30 cellular contexts compared by ENCODE assay signal in the genomic region with DNA sequence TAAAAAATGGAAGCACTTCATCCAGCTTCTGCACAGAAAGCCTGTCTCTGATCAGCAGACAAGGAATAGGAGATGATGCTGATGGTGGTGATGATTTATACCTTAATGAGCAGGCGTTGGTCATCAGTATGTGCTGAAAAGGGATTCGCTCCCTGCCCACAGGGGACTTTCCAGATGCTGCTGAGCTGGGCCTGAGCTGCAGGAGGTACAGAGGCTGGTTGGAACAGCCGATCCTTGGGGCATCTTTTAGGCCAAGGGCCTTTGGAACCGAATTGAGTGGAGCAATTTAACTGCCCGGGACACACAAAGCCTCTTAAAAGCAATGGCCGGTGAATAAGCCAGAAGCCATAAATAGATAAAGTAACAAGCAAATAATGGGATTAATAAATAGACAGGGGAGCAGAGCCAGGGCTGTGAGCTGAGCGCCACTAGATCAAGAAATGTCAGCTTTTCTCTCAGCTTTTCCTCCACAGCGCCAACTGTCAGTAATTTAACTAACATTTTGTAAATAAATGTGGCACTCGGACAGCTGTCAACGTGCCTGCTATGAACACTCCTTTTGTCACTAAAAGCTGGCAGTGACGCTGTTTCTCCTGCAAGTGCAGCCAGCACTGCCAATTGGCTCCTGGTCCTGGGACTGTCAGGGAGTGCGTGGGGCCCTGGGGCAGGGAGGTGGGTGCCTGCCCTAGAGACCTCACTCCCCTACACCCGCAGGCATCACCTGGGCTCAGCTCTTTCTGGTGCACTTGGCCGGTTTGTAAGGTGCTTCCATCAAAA.
DNase-seq lines count a peak whose midpoint lies in the region; ATAC-seq and TF ChIP-seq lines count a peak whose summit lies in the region.
"Had no signal": no experiment of that assay in that cellular context is flagged by ENCODE, and none has a peak within 500 bp of the region (broad histone marks: within the 10 kb centered on the region; RNA-seq: fewer than 3 reads in every experiment).

No MANE protein-coding gene starts in this region.

- H3K36me3 ChIP-seq in upper lobe of right lung, result no peaks in the 10 kb centered on the region
- H3K36me3 ChIP-seq: BLaER1 treated with 17β-estradiol and CSF1 and Interleukin-3, amounts not matched to agents 10 nM and 100 nM; prostate gland; spleen; vagina had no signal

- peak overlapping the region in 1 of 5 experiments; percentile 21 for H3K4me3 Mint-ChIP-seq in brain
- no peak overlapping the region for H3K4me3 Mint-ChIP-seq in T-helper 2 cell treated with Interferon-gamma antibody and Interleukin-4, amounts not matched to agents 5 μg/mL and 100 μg/mL, for 36 hours
- no peak overlapping the region for H3K4me3 Mint-ChIP-seq in stimulated activated memory B cell treated with anti-CD40 and anti-IgM and Interleukin-4, amounts not matched to agents 10 μg/mL and 1 μg/mL and 100 μg/mL, for 72 hours
- H3K4me3 Mint-ChIP-seq: IgD-negative memory B cell, natural killer cell had no signal

- TF ChIP-seq CTCF in brain (conservative IDR thresholded peaks at IDR 0.05), result no peak
- TF ChIP-seq CTCF in upper lobe of right lung (IDR thresholded peaks at IDR 0.05), result no peak

- H3K27ac ChIP-seq in right cardiac atrium (ENCODE audit: low read length), result peak overlapping the region; percentile 65
- H3K27ac ChIP-seq in upper lobe of right lung, result no peak overlapping the region
- H3K27ac ChIP-seq: A549; BLaER1 treated with 17β-estradiol and CSF1 and Interleukin-3, amounts not matched to agents 10 nM and 100 nM; coronary artery; hepatocyte; HL-60; prostate gland; spleen; vagina; VCaP had no signal

- no peaks in the 10 kb centered on the region for H3K9me3 ChIP-seq in right cardiac atrium (ENCODE audit: control insufficient read depth, low read length)
- no peaks in the 10 kb centered on the region for H3K9me3 ChIP-seq in upper lobe of right lung
- H3K9me3 ChIP-seq: A549; BLaER1 treated with 17β-estradiol and CSF1 and Interleukin-3, amounts not matched to agents 10 nM and 100 nM; prostate gland; spleen; vagina had no signal

- H3K4me3 ChIP-seq in right cardiac atrium (ENCODE audit: low read length) (no peak overlapping the region), upper lobe of right lung (no peak overlapping the region)
- H3K4me3 ChIP-seq: A549; BLaER1 treated with 17β-estradiol and CSF1 and Interleukin-3, amounts not matched to agents 10 nM and 100 nM; coronary artery; hepatocyte; prostate gland; spleen; vagina had no signal

- H3K27ac Mint-ChIP-seq in brain, result peak overlapping the region in 3 of 5 experiments; percentile 36 to 83 (median 62)
- H3K27ac Mint-ChIP-seq in T-helper 2 cell treated with Interferon-gamma antibody and Interleukin-4, amounts not matched to agents 5 μg/mL and 100 μg/mL, for 36 hours, result no peak overlapping the region
- no peak overlapping the region for H3K27ac Mint-ChIP-seq in stimulated activated memory B cell treated with anti-CD40 and anti-IgM and Interleukin-4, amounts not matched to agents 10 μg/mL and 1 μg/mL and 100 μg/mL, for 72 hours
- H3K27ac Mint-ChIP-seq: IgD-negative memory B cell, natural killer cell had no signal

- H3K27me3 Mint-ChIP-seq in brain, result no peaks in the 10 kb centered on the region
- H3K27me3 Mint-ChIP-seq in T-helper 2 cell treated with Interferon-gamma antibody and Interleukin-4, amounts not matched to agents 5 μg/mL and 100 μg/mL, for 36 hours (ENCODE audit: low read depth), result no peaks in the 10 kb centered on the region
- no peaks in the 10 kb centered on the region for H3K27me3 Mint-ChIP-seq in stimulated activated memory B cell treated with anti-CD40 and anti-IgM and Interleukin-4, amounts not matched to agents 10 μg/mL and 1 μg/mL and 100 μg/mL, for 72 hours
- H3K27me3 Mint-ChIP-seq: IgD-negative memory B cell had no signal

- H3K36me3 Mint-ChIP-seq in brain, result no peaks in the 10 kb centered on the region
- H3K36me3 Mint-ChIP-seq in T-helper 2 cell treated with Interferon-gamma antibody and Interleukin-4, amounts not matched to agents 5 μg/mL and 100 μg/mL, for 36 hours (ENCODE audit: low read depth), result no peaks in the 10 kb centered on the region
- no peaks in the 10 kb centered on the region for H3K36me3 Mint-ChIP-seq in stimulated activated memory B cell treated with anti-CD40 and anti-IgM and Interleukin-4, amounts not matched to agents 10 μg/mL and 1 μg/mL and 100 μg/mL, for 72 hours
- H3K36me3 Mint-ChIP-seq: IgD-negative memory B cell, natural killer cell had no signal

- no peak for DNase-seq in Right ventricle myocardium inferior (ENCODE audit: missing footprints)
- DNase-seq in cardiac septum (ENCODE audit: low spot score), result no peak
- peak; percentile 60 to 84 (median 82) for DNase-seq in right cardiac atrium
- DNase-seq in upper lobe of right lung, result no peak
- no peak for DNase-seq in T-helper 2 cell treated with Interferon-gamma antibody and Interleukin-4, amounts not matched to agents 5 μg/mL and 100 μg/mL, for 36 hours (ENCODE audit: low spot score)
- no peak for DNase-seq in activated CD4-positive, alpha-beta T cell treated with anti-CD3 and anti-CD28 coated beads for 4 hours
- DNase-seq: activated CD4-positive, alpha-beta T cell treated with anti-CD3 and anti-CD28 coated beads, Interleukin-2, amount 50 U/mL, for 4 hours; activated naive CD4-positive, alpha-beta T cell; activated T-cell treated with anti-CD3 and anti-CD28 coated beads for 4 hours; amniotic stem cell; GF-D8; islet precursor cell; MM.1S; natural killer cell; NCI-H2029; NCI-H510A; PC-3; spleen; T-helper 1 cell had no signal

- peaks cover 30% of the 10 kb centered on the region for H3K4me1 Mint-ChIP-seq in brain
- no peaks in the 10 kb centered on the region for H3K4me1 Mint-ChIP-seq in T-helper 2 cell treated with Interferon-gamma antibody and Interleukin-4, amounts not matched to agents 5 μg/mL and 100 μg/mL, for 36 hours (ENCODE audit: low read depth)
- H3K4me1 Mint-ChIP-seq in stimulated activated memory B cell treated with anti-CD40 and anti-IgM and Interleukin-4, amounts not matched to agents 10 μg/mL and 1 μg/mL and 100 μg/mL, for 72 hours, result no peaks in the 10 kb centered on the region
- H3K4me1 Mint-ChIP-seq: IgD-negative memory B cell, natural killer cell had no signal

- H3K27me3 ChIP-seq in right cardiac atrium (ENCODE audit: control insufficient read depth, insufficient read depth) (no peaks in the 10 kb centered on the region), upper lobe of right lung (no peaks in the 10 kb centered on the region)
- H3K27me3 ChIP-seq: BLaER1 treated with 17β-estradiol and CSF1 and Interleukin-3, amounts not matched to agents 10 nM and 100 nM; spleen; vagina had no signal

- H3K4me1 ChIP-seq in right cardiac atrium (ENCODE audit: control insufficient read depth, insufficient read depth, low read length) (no peaks in the 10 kb centered on the region), upper lobe of right lung (no peaks in the 10 kb centered on the region)
- H3K4me1 ChIP-seq: A549, prostate gland, spleen, vagina had no signal

- ATAC-seq in Right ventricle myocardium inferior (peak; percentile 88), right cardiac atrium (peak; percentile 86 to 87), upper lobe of right lung (no peak)
- ATAC-seq in stimulated activated memory B cell treated with anti-CD40 and anti-IgM and Interleukin-4, amounts not matched to agents 10 μg/mL and 1 μg/mL and 100 μg/mL, for 72 hours, result no peak
- ATAC-seq: A549, natural killer cell, PC-3 had no signal

- WGBS in right cardiac atrium, result 61% methylated on average over 14 of the region's 14 CpGs

- peaks cover 0 to 4% (median 0%) of the 10 kb centered on the region in 5 experiments for H3K9me3 Mint-ChIP-seq in brain
- H3K9me3 Mint-ChIP-seq in T-helper 2 cell treated with Interferon-gamma antibody and Interleukin-4, amounts not matched to agents 5 μg/mL and 100 μg/mL, for 36 hours, result no peaks in the 10 kb centered on the region
- peaks cover 4% of the 10 kb centered on the region for H3K9me3 Mint-ChIP-seq in stimulated activated memory B cell treated with anti-CD40 and anti-IgM and Interleukin-4, amounts not matched to agents 10 μg/mL and 1 μg/mL and 100 μg/mL, for 72 hours

- intact Hi-C loops in Right ventricle myocardium inferior (cut with DNase I) (no loop called here), cardiac septum (cut with DNase I) (no loop called here), right cardiac atrium (cut with DNase I) (no loop called here), upper lobe of right lung (cut with DNase I) (no loop called here)

Comparison
In these comparisons a context has a peak if more than half of its experiments do, and no peak if none do; other contexts are left out.
1. DNase-seq: peak in right cardiac atrium (3 of 3); none in Right ventricle myocardium inferior (single experiment), cardiac septum (single experiment), upper lobe of right lung (single experiment), T-helper 2 cell treated with Interferon-gamma antibody and Interleukin-4, amounts not matched to agents 5 μg/mL and 100 μg/mL, for 36 hours (single experiment) and activated CD4-positive, alpha-beta T cell treated with anti-CD3 and anti-CD28 coated beads for 4 hours (0 of 2).
2. ATAC-seq: peak in Right ventricle myocardium inferior (single experiment) and right cardiac atrium (2 of 2); none in upper lobe of right lung (single experiment) and stimulated activated memory B cell treated with anti-CD40 and anti-IgM and Interleukin-4, amounts not matched to agents 10 μg/mL and 1 μg/mL and 100 μg/mL, for 72 hours (single experiment).
3. H3K27ac Mint-ChIP-seq: peak in brain (3 of 5); none in T-helper 2 cell treated with Interferon-gamma antibody and Interleukin-4, amounts not matched to agents 5 μg/mL and 100 μg/mL, for 36 hours (single experiment) and stimulated activated memory B cell treated with anti-CD40 and anti-IgM and Interleukin-4, amounts not matched to agents 10 μg/mL and 1 μg/mL and 100 μg/mL, for 72 hours (single experiment).